In genomic region chr3:9747267-9747666, GRCh38 we compare ENCODE assay signal across 22 cellular contexts. TPM values are rescaled to one million over a fixed set of nuclear protein-coding genes. Genes with fewer than 3 reads are reported as not detected.
DNase-seq lines count a peak whose midpoint lies in the region; ATAC-seq and TF ChIP-seq lines count a peak whose summit lies in the region.
"Had no signal": no experiment of that assay in that cellular context is flagged by ENCODE, and none has a peak within 500 bp of the region (broad histone marks: within the 10 kb centered on the region; RNA-seq: fewer than 3 reads in every experiment).

No MANE protein-coding gene starts in this region.

- peak overlapping the region; percentile 47 for H3K27ac ChIP-seq in IMR-90 (ENCODE audit: insufficient read depth, low read length)
- H3K27ac ChIP-seq in neuronal stem cell (replicated peaks; ENCODE audit: low read length): no peak overlapping the region
- H3K27ac ChIP-seq: colonic mucosa, HL-60, right lobe of liver had no signal

- H3K9ac ChIP-seq in IMR-90 (ENCODE audit: low read depth, low read length) (no peak overlapping the region), neuronal stem cell (ENCODE audit: low read depth, low read length, poor library complexity) (peak overlapping the region; percentile 47)

- H3K56ac ChIP-seq in IMR-90 (ENCODE audit: extremely low read depth, insufficient read depth, low read length): no peak overlapping the region

- H3K4me2 ChIP-seq in IMR-90 (ENCODE audit: low read depth, low read length) (peak overlapping the region; percentile 15; the same call in 1 of the 2 replicates), neuronal stem cell (ENCODE audit: insufficient read depth, low read length, poor library complexity, severe bottlenecking) (no peak overlapping the region)

- H3K9me1 ChIP-seq in IMR-90 (ENCODE audit: insufficient read depth, low read length): peaks cover 17% of the 10 kb centered on the region

- H3K9me3 ChIP-seq in IMR-90 (ENCODE audit: control insufficient read depth, insufficient read depth, low read length): no peaks in the 10 kb centered on the region
- peaks cover 0 to 2% of the 10 kb centered on the region in 2 donors for H3K9me3 ChIP-seq in neuronal stem cell (replicated peaks in 1 of 2; ENCODE audit: control insufficient read depth in 2 of 2, insufficient read depth in 1 of 2, low read depth in 1 of 2, low read length in 2 of 2)
- H3K9me3 ChIP-seq: colonic mucosa, right lobe of liver had no signal

- 93% methylated on average over 2 of the region's 8 CpGs; no CpG with 5 or more reads in 1 of the 2 experiments for WGBS in IMR-90 (ENCODE audit: extremely low coverage in 2 of 2, insufficient read length in 1 of 2), 2 experiments
- WGBS in neuronal stem cell (ENCODE audit: extremely low coverage in 2 of 2, insufficient read length in 2 of 2, insufficient replicate concordance in 1 of 2), 2 donors: no CpG with 5 or more reads among the region's 8 CpGs

- H2BK15ac ChIP-seq in IMR-90 (ENCODE audit: low read depth, low read length): 0 out of 3 replicates have a peak overlapping the region, but pooled peaks have one; percentile 11
- no peak overlapping the region for H2BK15ac ChIP-seq in neuronal stem cell (ENCODE audit: low read length)

- H4K8ac ChIP-seq in IMR-90 (ENCODE audit: low read depth in 2 of 2, low read length in 2 of 2): peak overlapping the region in 1 of 2 experiments; percentile 13; a peak in 1 of 4 replicates
- H4K8ac ChIP-seq in neuronal stem cell (ENCODE audit: low read depth, low read length): no peak overlapping the region

- H2BK5ac ChIP-seq in IMR-90 (ENCODE audit: low read depth, low read length, poor library complexity, severe bottlenecking) (peak overlapping the region; percentile 79), neuronal stem cell (ENCODE audit: low read length) (no peak overlapping the region)

- peak; percentile 70 for DNase-seq in ELR (ENCODE audit: low read depth)
- peak; percentile 52 for DNase-seq in IMR-90
- peak; percentile 33 for DNase-seq in astrocyte of the spinal cord (ENCODE audit: low read depth, low spot score)
- DNase-seq in neuronal stem cell (ENCODE audit: low spot score): no peak
- DNase-seq in activated effector memory CD4-positive, alpha-beta T cell treated with anti-CD3 and anti-CD28 coated beads, Interleukin-2, amount 50 U/mL, for 16 hours: no peak
- DNase-seq: activated CD8-positive, alpha-beta memory T cell treated with anti-CD3 and anti-CD28 coated beads for 24 hours; activated naive CD4-positive, alpha-beta T cell treated with anti-CD3 and anti-CD28 coated beads, Interleukin-2, amount 10 ng/mL, durations not matched to agents 7 days and 5 days; CD4-positive, alpha-beta memory T cell; colonic mucosa; Karpas-422; naive thymus-derived CD4-positive, alpha-beta T cell; NCI-H2029; NCI-H774; right lobe of liver; stimulated activated CD4-positive, alpha-beta T cell treated with anti-CD3 and anti-CD28 coated beads, Interleukin-4, amount 100 ng/mL, for 4 hours had no signal

- H3K27me3 ChIP-seq in IMR-90 (ENCODE audit: control insufficient read depth, insufficient read depth, low read length) (no peaks in the 10 kb centered on the region), neuronal stem cell (ENCODE audit: control insufficient read depth in 3 of 3, insufficient read depth in 3 of 3, low read depth in 1 of 3, low read length in 3 of 3) (no peaks in the 10 kb centered on the region)
- H3K27me3 ChIP-seq: colonic mucosa, right lobe of liver had no signal

- H2AK5ac ChIP-seq in IMR-90 (ENCODE audit: low read depth, low read length): peak overlapping the region; percentile 63
- no peak overlapping the region for H2AK5ac ChIP-seq in neuronal stem cell (ENCODE audit: low read depth, low read length)

- in situ Hi-C loops in IMR-90 (cut with MboI; ENCODE audit: low sequenced_read_pairs): no loop called here
- in situ Hi-C loops in astrocyte of the spinal cord (cut with HindIII; ENCODE audit: low sequenced_read_pairs): no loop called here

- no peaks in the 10 kb centered on the region for H4K20me1 ChIP-seq in IMR-90 (ENCODE audit: insufficient read depth, low read length)

- dilution Hi-C loops in IMR-90 (cut with HindIII; ENCODE audit: low sequenced_read_pairs, unreplicated experiment): no loop called here

- intact Hi-C loops in IMR-90 (cut with micrococcal nuclease): no loop called here

- H4K91ac ChIP-seq in IMR-90 (ENCODE audit: insufficient read depth, low read depth, low read length) (no peak overlapping the region; the same call in 1 of the 2 replicates), neuronal stem cell (ENCODE audit: low read depth, low read length, poor library complexity) (no peak overlapping the region)

- no peak overlapping the region for H2BK12ac ChIP-seq in neuronal stem cell (ENCODE audit: low read length)

- H3K4ac ChIP-seq in IMR-90 (ENCODE audit: low read depth, low read length): peak overlapping the region; percentile 62
- no peak overlapping the region for H3K4ac ChIP-seq in neuronal stem cell (ENCODE audit: low read length)

- TF ChIP-seq RAD21 in IMR-90 (IDR thresholded peaks at IDR 0.05; ENCODE audit: low read length): no peak

- H3K4me3 ChIP-seq in IMR-90 (ENCODE audit: insufficient read depth, low read depth, low read length) (no peak overlapping the region), astrocyte of the spinal cord (ENCODE audit: low read depth, low read length) (no peak overlapping the region), neuronal stem cell (ENCODE audit: low read length in 2 of 2) (no peak overlapping the region)
- H3K4me3 ChIP-seq: colonic mucosa, right lobe of liver had no signal

- ATAC-seq in IMR-90 (ENCODE audit: low read depth) (peak; percentile 4; the same call in 1 of the 2 replicates), HG03175 (IDR thresholded peaks at IDR 0.05; ENCODE audit: unreplicated experiment) (no peak), HG03025 (IDR thresholded peaks at IDR 0.05; ENCODE audit: low FRiP score, unreplicated experiment) (no peak), HG03342 (IDR thresholded peaks at IDR 0.05; ENCODE audit: unreplicated experiment) (no peak)
- ATAC-seq: naive thymus-derived CD4-positive, alpha-beta T cell; right lobe of liver; Right ventricle myocardium inferior; stimulated activated memory B cell treated with anti-CD40 and anti-IgM and Interleukin-4, amounts not matched to agents 10 μg/mL and 1 μg/mL and 100 μg/mL, for 72 hours had no signal

- H2BK120ac ChIP-seq in IMR-90 (ENCODE audit: low read depth, low read length) (peak overlapping the region; percentile 26; the same call in 1 of the 2 replicates), neuronal stem cell (ENCODE audit: low read depth, low read length) (peak overlapping the region; percentile 23)

- no peak overlapping the region for H3K14ac ChIP-seq in IMR-90 (replicated peaks; ENCODE audit: low read depth, low read length)
- no peak overlapping the region for H3K14ac ChIP-seq in neuronal stem cell (ENCODE audit: low read length)

- CTCF ChIA-PET in IMR-90 (lab: Yijun Ruan, JAX): no interaction called here

- H3K18ac ChIP-seq in IMR-90 (ENCODE audit: low read depth, low read length) (no peak overlapping the region; the same call in 1 of the 2 replicates), neuronal stem cell (ENCODE audit: low read length) (no peak overlapping the region)

- peak overlapping the region; percentile 37; the same call in 1 of the 2 replicates for H4K5ac ChIP-seq in IMR-90 (ENCODE audit: low read depth, low read length)

- no peak overlapping the region for H3K23ac ChIP-seq in IMR-90 (ENCODE audit: low read depth, low read length)
- H3K23ac ChIP-seq in neuronal stem cell (ENCODE audit: low read depth, low read length, poor library complexity): no peak overlapping the region

- H2AFZ ChIP-seq in IMR-90 (replicated peaks; ENCODE audit: low read length, poor library complexity) (peak overlapping the region; percentile 55), neuronal stem cell (ENCODE audit: low read length) (no peak overlapping the region)

- H2AK9ac ChIP-seq in IMR-90 (replicated peaks; ENCODE audit: low read depth, low read length, poor library complexity): peak overlapping the region; percentile 79

- TSS peak; percentile 29 for BruUV-seq in IMR-90 (replicated peaks; lab: Mats Ljungman, UMichigan)

- POLR2A ChIA-PET in IMR-90 (lab: Charles Lee; ENCODE audit: unreplicated experiment): no interaction called here

- H3K36me3 ChIP-seq in IMR-90 (ENCODE audit: control insufficient read depth, insufficient read depth, low read length) (peaks cover 58% of the 10 kb centered on the region), neuronal stem cell (replicated peaks in 1 of 2; ENCODE audit: control insufficient read depth in 2 of 2, insufficient read depth in 2 of 2, low read length in 2 of 2) (peaks cover 66 to 84% of the 10 kb centered on the region in 2 donors)

- no peak overlapping the region for H2BK20ac ChIP-seq in IMR-90 (ENCODE audit: low read depth, low read length)

- TF ChIP-seq POLR2A in IMR-90 (IDR thresholded peaks at IDR 0.05; ENCODE audit: low read depth, low read length): no peak

- H3K79me1 ChIP-seq in IMR-90 (ENCODE audit: low read depth in 1 of 2, low read length in 2 of 2) (peaks cover 17 to 42% of the 10 kb centered on the region in 2 experiments), neuronal stem cell (ENCODE audit: low read depth, low read length) (peaks cover 6% of the 10 kb centered on the region)

- TF ChIP-seq CTCF in IMR-90 (conservative IDR thresholded peaks at IDR 0.05; ENCODE audit: low read depth, low read length) (no peak), astrocyte of the spinal cord (IDR thresholded peaks at IDR 0.05; ENCODE audit: low read depth, low read length) (no peak)

- peaks cover 20% of the 10 kb centered on the region for H3K4me1 ChIP-seq in IMR-90 (ENCODE audit: control insufficient read depth, insufficient read depth, low read length)
- peaks cover 4 to 8% of the 10 kb centered on the region in 2 donors for H3K4me1 ChIP-seq in neuronal stem cell (ENCODE audit: control insufficient read depth in 2 of 2, insufficient read depth in 1 of 2, low read depth in 1 of 2, low read length in 2 of 2)

RNA-seq across cellular contexts. Expression of gene OGG1, which starts 2.5 kb away (rescaled TPM):
- 14.9 and 15.8 TPM in 2 replicates for total RNA-seq in IMR-90 (2012; rRNA removed)
- 25.6 and 28.2 TPM in 2 replicates for polyA plus RNA-seq in IMR-90 (2012; rRNA removed)
- 24.6 and 29.1 TPM in 2 replicates for polyA plus RNA-seq in IMR-90 (2012; cell fraction: cytosol; rRNA removed)
- 30.2 and 34.3 TPM in 2 replicates for polyA plus RNA-seq in IMR-90 (2012; cell fraction: nucleus; rRNA removed; ENCODE audit: low replicate concordance)
- polyA plus RNA-seq in neuronal stem cell (2013, experiment 1 of 2): 24.0 TPM
- 27.1 TPM for polyA plus RNA-seq in neuronal stem cell (2013, experiment 2 of 2)

RNA-seq across cellular contexts. Expression of gene BRPF1, which starts 15.7 kb away (rescaled TPM):
- total RNA-seq in IMR-90 (2012; rRNA removed): 15.6 and 16.4 TPM in 2 replicates
- polyA plus RNA-seq in IMR-90 (2012; rRNA removed): 13.6 and 15.1 TPM in 2 replicates
- polyA plus RNA-seq in IMR-90 (2012; cell fraction: cytosol; rRNA removed): 7.4 and 8.8 TPM in 2 replicates
- polyA plus RNA-seq in IMR-90 (2012; cell fraction: nucleus; rRNA removed; ENCODE audit: low replicate concordance): 24.9 and 42.4 TPM in 2 replicates
- 8.1 TPM for polyA plus RNA-seq in neuronal stem cell (2013, experiment 1 of 2)
- polyA plus RNA-seq in neuronal stem cell (2013, experiment 2 of 2): 8.2 TPM

RNA-seq across cellular contexts. Expression of gene CAMK1, which starts 22.5 kb away (rescaled TPM):
- total RNA-seq in IMR-90 (2012; rRNA removed): 28.9 and 33.3 TPM in 2 replicates
- 36.4 and 41.2 TPM in 2 replicates for polyA plus RNA-seq in IMR-90 (2012; rRNA removed)
- polyA plus RNA-seq in IMR-90 (2012; cell fraction: cytosol; rRNA removed): 41.3 and 45.9 TPM in 2 replicates
- polyA plus RNA-seq in IMR-90 (2012; cell fraction: nucleus; rRNA removed; ENCODE audit: low replicate concordance): 22.2 and 41.7 TPM in 2 replicates
- polyA plus RNA-seq in neuronal stem cell (2013, experiment 1 of 2): 15.0 TPM
- polyA plus RNA-seq in neuronal stem cell (2013, experiment 2 of 2): 14.5 TPM
- total RNA-seq: G401 had no signal

RNA-seq across cellular contexts. Expression of gene CPNE9, which starts 43.6 kb away (rescaled TPM):
- not detected in 2 replicates for total RNA-seq in IMR-90 (2012; rRNA removed)
- not detected in 2 replicates for polyA plus RNA-seq in IMR-90 (2012; rRNA removed)
- 0.04 TPM in 1 of 2 replicates, not detected in the other for polyA plus RNA-seq in IMR-90 (2012; cell fraction: cytosol; rRNA removed)
- polyA plus RNA-seq in IMR-90 (2012; cell fraction: nucleus; rRNA removed; ENCODE audit: low replicate concordance): 0.05 and 0.12 TPM in 2 replicates
- 0.21 TPM for polyA plus RNA-seq in neuronal stem cell (2013, experiment 1 of 2)
- 0.12 TPM for polyA plus RNA-seq in neuronal stem cell (2013, experiment 2 of 2)
- total RNA-seq: colonic mucosa, right lobe of liver, Right ventricle myocardium inferior had no signal
- polyA plus RNA-seq: CD4-positive, alpha-beta memory T cell had no signal

RNA-seq across cellular contexts. Expression of gene TADA3, which starts 45.0 kb away (rescaled TPM):
- total RNA-seq in IMR-90 (2012; rRNA removed): 69.7 and 83.0 TPM in 2 replicates
- 68.0 and 69.7 TPM in 2 replicates for polyA plus RNA-seq in IMR-90 (2012; rRNA removed)
- 67.8 and 79.3 TPM in 2 replicates for polyA plus RNA-seq in IMR-90 (2012; cell fraction: cytosol; rRNA removed)
- 37.7 and 38.4 TPM in 2 replicates for polyA plus RNA-seq in IMR-90 (2012; cell fraction: nucleus; rRNA removed; ENCODE audit: low replicate concordance)
- polyA plus RNA-seq in neuronal stem cell (2013, experiment 1 of 2): 66.2 TPM
- 65.3 TPM for polyA plus RNA-seq in neuronal stem cell (2013, experiment 2 of 2)

Comparison
In these comparisons a context has a peak if more than half of its experiments do, and no peak if none do; other contexts are left out.
1. DNase-seq: peak in ELR (single experiment), IMR-90 (single experiment) and astrocyte of the spinal cord (single experiment); none in neuronal stem cell (single experiment) and activated effector memory CD4-positive, alpha-beta T cell treated with anti-CD3 and anti-CD28 coated beads, Interleukin-2, amount 50 U/mL, for 16 hours (single experiment).